2 cellular contexts compared by ENCODE assay signal in genomic region chr16:67804853-67805542, GRCh38.
A peak's percentile ranks its signal among the peaks of the same experiment; 100 is the strongest.
TF ChIP-seq lines count a peak whose summit lies in the region.

No MANE protein-coding gene starts in this region.

TF ChIP-seq in HepG2, 621 proteins besides CTCF, POLR2A, EP300 and RAD21 (continues in another document):
- TF ChIP-seq FOSL2 (CRISPR knock-in tag; IDR thresholded peaks at IDR 0.05): peak; percentile 36; the same call in 1 of the 2 replicates
- 0 out of 2 replicates have a peak, but pooled peaks have one; percentile 46 for TF ChIP-seq ATF2 (CRISPR knock-in tag; IDR thresholded peaks at IDR 0.05)
- 0 out of 2 replicates have a peak, but pooled peaks have one; percentile 15 for TF ChIP-seq MIER3 (CRISPR knock-in tag; IDR thresholded peaks at IDR 0.05; ENCODE audit: borderline replicate concordance)
- TF ChIP-seq MED1 (CRISPR knock-in tag; IDR thresholded peaks at IDR 0.05): peak; percentile 65
- 0 out of 2 replicates have a peak, but pooled peaks have one; percentile 22 for TF ChIP-seq PRDM10 (CRISPR knock-in tag; IDR thresholded peaks at IDR 0.05; ENCODE audit: low read depth)
- TF ChIP-seq FOXK2 (IDR thresholded peaks at IDR 0.05): peak; percentile 80
- peak; percentile 59 for TF ChIP-seq KAT8 (CRISPR knock-in tag; IDR thresholded peaks at IDR 0.05)
- no peak for TF ChIP-seq ZBTB20 (CRISPR knock-in tag; IDR thresholded peaks at IDR 0.05; ENCODE audit: borderline replicate concordance, low read depth)
- no peak for TF ChIP-seq GLI4 (CRISPR knock-in tag; IDR thresholded peaks at IDR 0.05; ENCODE audit: borderline replicate concordance)
- no peak for TF ChIP-seq REST (IDR thresholded peaks at IDR 0.05; ENCODE audit: borderline replicate concordance in 1 of 2, low read depth in 1 of 2, low read length in 2 of 2)

TF ChIP-seq in HEK293T, 16 proteins besides CTCF, POLR2A, EP300 and RAD21:
- TF ChIP-seq LEF1 (IDR thresholded peaks at IDR 0.05; ENCODE audit: borderline replicate concordance) (no peak), L3MBTL2 (conservative IDR thresholded peaks at IDR 0.05) (no peak)
TF ChIP-seq in HEK293T: peak in this region for 0.
